13 cellular contexts compared by ENCODE assay signal in the genomic region with DNA sequence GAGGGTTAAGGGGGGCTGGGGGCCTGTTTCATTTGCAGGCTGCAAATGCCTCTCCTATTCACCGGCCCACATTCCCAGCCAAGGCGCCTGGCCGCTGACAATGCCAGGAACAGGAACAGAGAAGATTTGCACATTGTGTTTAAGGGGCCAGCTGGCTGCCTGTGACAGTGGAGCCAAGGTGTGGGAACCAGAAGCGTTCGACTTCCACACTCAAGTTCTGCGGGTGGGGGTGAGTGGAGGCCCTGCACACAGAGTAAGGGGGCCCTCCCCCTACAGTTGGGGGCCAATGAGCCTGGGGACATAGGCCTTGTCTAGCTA. TPM values are rescaled to one million over a fixed set of nuclear protein-coding genes. Genes with fewer than 3 reads are reported as not detected.
DNase-seq lines count a peak whose midpoint lies in the region; ATAC-seq and TF ChIP-seq lines count a peak whose summit lies in the region.
"Had no signal": no experiment of that assay in that cellular context is flagged by ENCODE, and none has a peak within 500 bp of the region (broad histone marks: within the 10 kb centered on the region; RNA-seq: fewer than 3 reads in every experiment).

No MANE protein-coding gene starts in this region.

- H3K27ac Mint-ChIP-seq in nephron progenitor cell = peak overlapping the region; percentile 97
- H3K27ac Mint-ChIP-seq: activated naive CD4-positive, alpha-beta T cell treated with anti-CD3 and anti-CD28 coated beads, Interleukin-2, amount 50 U/mL, for 72 hours; dendritic cell treated with granulocyte-macrophage colony-stimulating factor and Interleukin-4, amounts not matched to agents 40 ng/mL and 50 ng/mL, for 4 days had no signal

- no peak for TF ChIP-seq POLR2A in gastroesophageal sphincter (IDR thresholded peaks at IDR 0.05)

- peaks cover 82% of the 10 kb centered on the region for H3K4me1 Mint-ChIP-seq in nephron progenitor cell

- DNase-seq in BE2C = peak; percentile 64
- peak; percentile 73 for DNase-seq in NCI-H2171 treated with DMSO at 0.1 percent for 48 hours (lab: John Stamatoyannopoulos, UW)
- peak; percentile 80 for DNase-seq in ecto neural progenitor cell (ENCODE audit: low spot score)
- DNase-seq in nephron progenitor cell = peak; percentile 31
- DNase-seq in aorta = no peak
- DNase-seq in KG1 (lab: John Stamatoyannopoulos, UW) = no peak
- DNase-seq in stimulated activated CD4-positive, alpha-beta T cell treated with anti-CD3 and anti-CD28 coated beads, Interleukin-12 subunit alpha, Interleukin-12 subunit beta, amount 100 ng/mL, for 4 hours = no peak
- DNase-seq: NCI-H146, T-helper 9 cell had no signal

- H3K4me1 ChIP-seq in BE2C = peaks cover 20% of the 10 kb centered on the region
- H3K4me1 ChIP-seq in aorta (ENCODE audit: control insufficient read depth in 1 of 2, insufficient read depth in 2 of 2, low read length in 2 of 2) = no peaks in the 10 kb centered on the region
- no peaks in the 10 kb centered on the region for H3K4me1 ChIP-seq in gastroesophageal sphincter
- H3K4me1 ChIP-seq: Peyer's patch had no signal

- H3K27ac ChIP-seq in aorta (ENCODE audit: low read depth in 1 of 2, low read length in 2 of 2) = no peak overlapping the region
- H3K27ac ChIP-seq in gastroesophageal sphincter = no peak overlapping the region
- H3K27ac ChIP-seq: Peyer's patch had no signal

- H3K4me3 Mint-ChIP-seq in nephron progenitor cell = peak overlapping the region; percentile 70
- H3K4me3 Mint-ChIP-seq: dendritic cell treated with granulocyte-macrophage colony-stimulating factor and Interleukin-4, amounts not matched to agents 40 ng/mL and 50 ng/mL, for 4 days had no signal

- no peak for ATAC-seq in aorta (ENCODE audit: low FRiP score)
- ATAC-seq in gastroesophageal sphincter = no peak
- ATAC-seq: activated naive CD4-positive, alpha-beta T cell treated with anti-CD3 and anti-CD28 coated beads, Interleukin-2, amount 50 U/mL, for 72 hours had no signal

- no peaks in the 10 kb centered on the region for H3K9me3 ChIP-seq in BE2C
- no peaks in the 10 kb centered on the region for H3K9me3 ChIP-seq in aorta (ENCODE audit: control insufficient read depth, low read length)
- no peaks in the 10 kb centered on the region for H3K9me3 ChIP-seq in gastroesophageal sphincter
- H3K9me3 ChIP-seq: Peyer's patch had no signal

- intact Hi-C loops in aorta (cut with DNase I) = no loop called here

- TF ChIP-seq CTCF in BE2C (IDR thresholded peaks at IDR 0.05; ENCODE audit: low read depth, low read length) = no peak
- no peak for TF ChIP-seq CTCF in nephron progenitor cell (IDR thresholded peaks at IDR 0.05)
- no peak for TF ChIP-seq CTCF in gastroesophageal sphincter (IDR thresholded peaks at IDR 0.05)

- H3K36me3 ChIP-seq in BE2C (peaks cover under 1% of the 10 kb centered on the region), aorta (ENCODE audit: control insufficient read depth in 1 of 2, insufficient read depth in 2 of 2, low read length in 1 of 2) (no peaks in the 10 kb centered on the region), gastroesophageal sphincter (no peaks in the 10 kb centered on the region)
- H3K36me3 ChIP-seq: Peyer's patch had no signal

- H3K4me3 ChIP-seq in BE2C (ENCODE audit: low read depth, low read length) = no peak overlapping the region
- H3K4me3 ChIP-seq in aorta (ENCODE audit: low read length in 2 of 2) = no peak overlapping the region
- H3K4me3 ChIP-seq in gastroesophageal sphincter = no peak overlapping the region
- H3K4me3 ChIP-seq: Peyer's patch had no signal

- peaks cover 10% of the 10 kb centered on the region for H3K27me3 Mint-ChIP-seq in nephron progenitor cell (ENCODE audit: low read depth, poor library complexity)

- WGBS in aorta, 2 donors = 71 to 73% methylated on average over 6 of the region's 6 CpGs
- WGBS in gastroesophageal sphincter (ENCODE audit: low coverage in 1 of 2), 2 donors = 25 to 58% methylated on average over 3 to 4 of the region's 6 CpGs

- H3K36me3 Mint-ChIP-seq in nephron progenitor cell (ENCODE audit: low read depth) = peaks cover 36% of the 10 kb centered on the region
- H3K36me3 Mint-ChIP-seq: activated naive CD4-positive, alpha-beta T cell treated with anti-CD3 and anti-CD28 coated beads, Interleukin-2, amount 50 U/mL, for 72 hours had no signal

- no peaks in the 10 kb centered on the region for H3K27me3 ChIP-seq in BE2C
- no peaks in the 10 kb centered on the region for H3K27me3 ChIP-seq in aorta (ENCODE audit: control insufficient read depth in 1 of 2, insufficient read depth in 2 of 2, low read length in 1 of 2)
- H3K27me3 ChIP-seq in gastroesophageal sphincter = peaks cover 34% of the 10 kb centered on the region
- H3K27me3 ChIP-seq: Peyer's patch had no signal

- no peak for TF ChIP-seq EP300 in gastroesophageal sphincter (IDR thresholded peaks at IDR 0.05)

- H3K9me3 Mint-ChIP-seq in nephron progenitor cell = no peaks in the 10 kb centered on the region
- H3K9me3 Mint-ChIP-seq: activated naive CD4-positive, alpha-beta T cell treated with anti-CD3 and anti-CD28 coated beads, Interleukin-2, amount 50 U/mL, for 72 hours; dendritic cell treated with granulocyte-macrophage colony-stimulating factor and Interleukin-4, amounts not matched to agents 40 ng/mL and 50 ng/mL, for 4 days had no signal

RNA-seq across cellular contexts. Expression of gene IGDCC3, which starts 9.5 kb away (rescaled TPM):
- 92.6 TPM for polyA plus RNA-seq in BE2C (2012; ENCODE audit: insufficient read depth, insufficient read length, low read depth)
- total RNA-seq in aorta (not detected), gastroesophageal sphincter (under 1 TPM in 1 of 4 donors, not detected in 3; 0.13 TPM)
- not detected for polyA plus RNA-seq in aorta
- total RNA-seq: activated naive CD4-positive, alpha-beta T cell treated with anti-CD3 and anti-CD28 coated beads, Interleukin-2, amount 50 U/mL, for 72 hours; Peyer's patch had no signal

RNA-seq across cellular contexts. Expression of gene IGDCC4, which starts 54.5 kb away (rescaled TPM):
- polyA plus RNA-seq in BE2C (2012; ENCODE audit: insufficient read depth, insufficient read length, low read depth) = 4.5 TPM
- total RNA-seq in aorta = 10 to 100 TPM in 1 of 2 donors, under 1 TPM in 1; 0.45 to 14.2 TPM
- not detected for polyA plus RNA-seq in aorta
- total RNA-seq in gastroesophageal sphincter = 1 to 10 TPM in 3 of 4 donors, under 1 TPM in 1; 0.40 to 3.4 (median 1.8) TPM

Comparison
In these comparisons a context has a peak if more than half of its experiments do, and no peak if none do; other contexts are left out.
1. DNase-seq: peak in BE2C (single experiment), NCI-H2171 treated with DMSO at 0.1 percent for 48 hours (single experiment), ecto neural progenitor cell (single experiment) and nephron progenitor cell (single experiment); none in aorta (0 of 2), KG1 (single experiment) and stimulated activated CD4-positive, alpha-beta T cell treated with anti-CD3 and anti-CD28 coated beads, Interleukin-12 subunit alpha, Interleukin-12 subunit beta, amount 100 ng/mL, for 4 hours (single experiment).